2 cellular contexts compared by ENCODE assay signal in genomic region chr16:78325532-78325931, GRCh38.
A peak's percentile ranks its signal among the peaks of the same experiment; 100 is the strongest.
TF ChIP-seq lines count a peak whose summit lies in the region.

No MANE protein-coding gene starts in this region.

TF ChIP-seq in HEK293, 187 proteins besides CTCF, POLR2A, EP300 and RAD21 (continued from another document and continues in another):
- TF ChIP-seq ZNF26 (tag by site-specific recombination; IDR thresholded peaks at IDR 0.05) (no peak), ZNF843 (tag by site-specific recombination; IDR thresholded peaks at IDR 0.05) (peak; percentile 87), ZNF660 (tag by site-specific recombination; IDR thresholded peaks at IDR 0.05) (no peak), ZIC2 (tag by site-specific recombination; IDR thresholded peaks at IDR 0.05) (no peak), FEZF1 (tag by site-specific recombination; IDR thresholded peaks at IDR 0.05) (peak; percentile 71), ZNF18 (tag by site-specific recombination; IDR thresholded peaks at IDR 0.05) (no peak), ZSCAN23 (tag by site-specific recombination; IDR thresholded peaks at IDR 0.05) (no peak), ZBTB7A (tag by site-specific recombination; IDR thresholded peaks at IDR 0.05; ENCODE audit: low read depth) (no peak), SCRT2 (tag by site-specific recombination; IDR thresholded peaks at IDR 0.05) (no peak), PRDM4 (tag by site-specific recombination; IDR thresholded peaks at IDR 0.05) (0 out of 2 replicates have a peak, but pooled peaks have one; percentile 9), ZNF362 (tag by site-specific recombination; IDR thresholded peaks at IDR 0.05) (no peak), ZNF530 (tag by site-specific recombination; IDR thresholded peaks at IDR 0.05; ENCODE audit: low read depth) (no peak), ZNF433 (tag by site-specific recombination; IDR thresholded peaks at IDR 0.05; ENCODE audit: low read depth) (no peak), HOXA7 (CRISPR knock-in tag; IDR thresholded peaks at IDR 0.05; ENCODE audit: borderline replicate concordance) (no peak), ZNF610 (tag by site-specific recombination; IDR thresholded peaks at IDR 0.05; ENCODE audit: borderline replicate concordance) (no peak), ZBTB48 (tag by site-specific recombination; IDR thresholded peaks at IDR 0.05) (no peak), TRIM28 (IDR thresholded peaks at IDR 0.05; ENCODE audit: borderline replicate concordance, low read length) (peak; percentile 85; the same call in 1 of the 2 replicates), ZNF629 (tag by site-specific recombination; IDR thresholded peaks at IDR 0.05) (0 out of 2 replicates have a peak, but pooled peaks have one; percentile 24), ZNF571 (tag by site-specific recombination; IDR thresholded peaks at IDR 0.05) (no peak), ZNF16 (tag by site-specific recombination; IDR thresholded peaks at IDR 0.05; ENCODE audit: low read depth) (no peak), ZBTB44 (tag by site-specific recombination; IDR thresholded peaks at IDR 0.05) (peak; percentile 50; the same call in 1 of the 2 replicates)

TF ChIP-seq in WTC11, 78 proteins besides CTCF, POLR2A, EP300 and RAD21 (continued from another document):
- TF ChIP-seq AFF4 (CRISPR knock-in tag; IDR thresholded peaks at IDR 0.05; ENCODE audit: borderline replicate concordance) (no peak), CREB1 (CRISPR knock-in tag; IDR thresholded peaks at IDR 0.05) (no peak), ERG (CRISPR knock-in tag; IDR thresholded peaks at IDR 0.05) (no peak), ZNF512 (CRISPR knock-in tag; IDR thresholded peaks at IDR 0.05; ENCODE audit: borderline replicate concordance) (no peak), SP1 (CRISPR knock-in tag; conservative IDR thresholded peaks at IDR 0.05) (no peak), ZNF425 (CRISPR knock-in tag; conservative IDR thresholded peaks at IDR 0.05) (no peak), NFE2L1 (CRISPR knock-in tag; IDR thresholded peaks at IDR 0.05) (no peak), HMGXB4 (CRISPR knock-in tag; IDR thresholded peaks at IDR 0.05) (no peak), TEAD4 (CRISPR knock-in tag; IDR thresholded peaks at IDR 0.05) (no peak), IRF1 (CRISPR knock-in tag; IDR thresholded peaks at IDR 0.05) (no peak), ELF4 (CRISPR knock-in tag; IDR thresholded peaks at IDR 0.05; ENCODE audit: low read depth) (no peak), NR2C2 (CRISPR knock-in tag; IDR thresholded peaks at IDR 0.05) (no peak), FOXP1 (CRISPR knock-in tag; IDR thresholded peaks at IDR 0.05; ENCODE audit: borderline replicate concordance) (no peak), USF1 (CRISPR knock-in tag; IDR thresholded peaks at IDR 0.05) (no peak)
